Comparison of ENCODE assay signal across 13 cellular contexts in genomic region chr6:11188161-11188915, GRCh38. TPM values are rescaled to one million over a fixed set of nuclear protein-coding genes. Genes with fewer than 3 reads are reported as not detected.
DNase-seq lines count a peak whose midpoint lies in the region; ATAC-seq, FAIRE-seq and TF ChIP-seq lines count a peak whose summit lies in the region.
"Had no signal": no experiment of that assay in that cellular context is flagged by ENCODE, and none has a peak within 500 bp of the region (broad histone marks: within the 10 kb centered on the region; RNA-seq: fewer than 3 reads in every experiment).

No MANE protein-coding gene starts in this region.

- H3K27ac ChIP-seq in osteoblast (ENCODE audit: low read depth, low read length) = peak overlapping the region; percentile 26

- H3K4me3 ChIP-seq in epithelial cell of proximal tubule (ENCODE audit: low read depth, low read length) = no peak overlapping the region
- H3K4me3 ChIP-seq in osteoblast (ENCODE audit: insufficient read depth, low read length) = no peak overlapping the region

- no peak overlapping the region for H3K4me2 ChIP-seq in osteoblast (ENCODE audit: insufficient read depth, low read length)

- peaks cover 6% of the 10 kb centered on the region for H3K79me2 ChIP-seq in osteoblast (ENCODE audit: insufficient read depth, low read length)

- TF ChIP-seq CTCF in epithelial cell of proximal tubule (conservative IDR thresholded peaks at IDR 0.05; ENCODE audit: low read depth, low read length) = no peak
- TF ChIP-seq CTCF in osteoblast (IDR thresholded peaks at IDR 0.05; ENCODE audit: extremely low read depth, low read depth, low read length) = no peak

- peaks cover 91% of the 10 kb centered on the region for H3K36me3 ChIP-seq in osteoblast (ENCODE audit: insufficient read depth, low read length)

- peak; percentile 80 for FAIRE-seq in RCC 7860 (lab: Jason Lieb, UNC)
- FAIRE-seq: colon had no signal

- no peaks in the 10 kb centered on the region for H4K20me1 ChIP-seq in osteoblast (ENCODE audit: insufficient read depth, low read length)

- no peaks in the 10 kb centered on the region for H3K9me3 ChIP-seq in osteoblast (ENCODE audit: low read depth, low read length)

- H2AFZ ChIP-seq in osteoblast (ENCODE audit: low read length) = no peak overlapping the region

- H3K4me1 ChIP-seq in osteoblast (ENCODE audit: insufficient read depth, low read length) = peaks cover 10% of the 10 kb centered on the region

- in situ Hi-C loops in Caki2 (cut with HindIII; ENCODE audit: low pct_unique_long_range_greater_than_20kb, low sequenced_read_pairs) (no loop called here), G401 (cut with HindIII; ENCODE audit: low sequenced_read_pairs) (no loop called here)

- H3K27me3 ChIP-seq in osteoblast (ENCODE audit: insufficient read depth, low read length) = no peaks in the 10 kb centered on the region

- ATAC-seq in HG02588 (IDR thresholded peaks at IDR 0.05; ENCODE audit: unreplicated experiment) (no peak), GM19467 (IDR thresholded peaks at IDR 0.05; ENCODE audit: unreplicated experiment) (no peak)
- ATAC-seq: HCT116 had no signal

- DNase-seq in Caki2 (ENCODE audit: low read depth) = peak; percentile 77
- peak; percentile 84 for DNase-seq in RCC 7860 (ENCODE audit: low spot score)
- peak; percentile 58 for DNase-seq in epithelial cell of proximal tubule (ENCODE audit: low read depth)
- no peak for DNase-seq in osteoblast (ENCODE audit: insufficient read length, low spot score, missing footprints)
- no peak for DNase-seq in G401 (ENCODE audit: low spot score)
- no peak for DNase-seq in activated CD4-positive, alpha-beta T cell treated with anti-CD3 and anti-CD28 coated beads, Interleukin-2, amount 50 U/mL, for 48 hours
- DNase-seq: activated CD4-positive, CD25-positive, alpha-beta regulatory T cell treated with anti-CD3 and anti-CD28 coated beads, Interleukin-2, amount 50 U/mL, for 72 hours; activated effector memory CD4-positive, alpha-beta T cell treated with Interleukin-2 at 50 U/mL for 16 hours; trophoblast cell had no signal

RNA-seq across cellular contexts. Expression of gene NEDD9, which starts 44.1 kb away (rescaled TPM):
- total RNA-seq in Caki2 (2014; rRNA removed; shearing (Covaris generic); ENCODE audit: low replicate concordance) = 5.2 and 7.9 TPM in 2 replicates
- 21.7 and 35.1 TPM in 2 replicates for total RNA-seq in epithelial cell of proximal tubule
- total RNA-seq in osteoblast = 23.0 and 32.9 TPM in 2 replicates
- 83.1 and 96.4 TPM in 2 replicates for total RNA-seq in G401 (2014; rRNA removed; shearing (Covaris generic))

Comparison
In these comparisons a context has a peak if more than half of its experiments do, and no peak if none do; other contexts are left out.
1. DNase-seq: peak in Caki2 (single experiment), RCC 7860 (single experiment) and epithelial cell of proximal tubule (single experiment); none in osteoblast (single experiment), G401 (single experiment) and activated CD4-positive, alpha-beta T cell treated with anti-CD3 and anti-CD28 coated beads, Interleukin-2, amount 50 U/mL, for 48 hours (0 of 2).